ENCODE assay signal across 24 cellular contexts in genomic region chr11:32062540-32062939, GRCh38.
"Had no signal": no experiment of that assay in that cellular context is flagged by ENCODE, and none has a peak within 500 bp of the region (broad histone marks: within the 10 kb centered on the region; RNA-seq: fewer than 3 reads in every experiment).

No MANE protein-coding gene starts in this region.

- H3K9me3 Mint-ChIP-seq: memory B cell; natural killer cell treated with Interleukin-12 subunit alpha and Interleukin-12 subunit beta and Interleukin-15 and Interleukin-18, amount 100 ng/mL, for 72 hours; neural crest cell; stimulated activated effector memory CD8-positive, alpha-beta T cell treated with anti-CD3 and anti-CD28 coated beads, Interleukin-12 subunit alpha, Interleukin-12 subunit beta, amount 100 ng/mL, for 72 hours had no signal

- H3K4me3 Mint-ChIP-seq: memory B cell; naive B cell; natural killer cell treated with Interleukin-12 subunit alpha and Interleukin-12 subunit beta and Interleukin-15 and Interleukin-18, amount 100 ng/mL, for 72 hours; neural crest cell; stimulated activated effector memory CD8-positive, alpha-beta T cell treated with anti-CD3 and anti-CD28 coated beads, Interleukin-12 subunit alpha, Interleukin-12 subunit beta, amount 100 ng/mL, for 72 hours had no signal

- ATAC-seq: left lobe of liver; mucosa of descending colon; natural killer cell treated with Interleukin-12 subunit alpha and Interleukin-12 subunit beta and Interleukin-15 and Interleukin-18, amount 100 ng/mL, for 72 hours; pancreas; sciatic nerve; stimulated activated effector memory CD8-positive, alpha-beta T cell treated with anti-CD3 and anti-CD28 coated beads, Interleukin-12 subunit alpha, Interleukin-12 subunit beta, amount 100 ng/mL, for 72 hours had no signal

- H3K36me3 Mint-ChIP-seq: memory B cell; naive B cell; natural killer cell treated with Interleukin-12 subunit alpha and Interleukin-12 subunit beta and Interleukin-15 and Interleukin-18, amount 100 ng/mL, for 72 hours; stimulated activated effector memory CD8-positive, alpha-beta T cell treated with anti-CD3 and anti-CD28 coated beads, Interleukin-12 subunit alpha, Interleukin-12 subunit beta, amount 100 ng/mL, for 72 hours had no signal

- H3K27ac Mint-ChIP-seq: memory B cell; naive B cell; natural killer cell treated with Interleukin-12 subunit alpha and Interleukin-12 subunit beta and Interleukin-15 and Interleukin-18, amount 100 ng/mL, for 72 hours; stimulated activated effector memory CD8-positive, alpha-beta T cell treated with anti-CD3 and anti-CD28 coated beads, Interleukin-12 subunit alpha, Interleukin-12 subunit beta, amount 100 ng/mL, for 72 hours had no signal

- DNase-seq: effector CD4-positive, alpha-beta T cell; kidney; mucosa of descending colon; naive B cell; pancreas; stimulated activated CD4-positive, alpha-beta T cell treated with anti-CD3 and anti-CD28 coated beads, Interleukin-12 subunit alpha, Interleukin-12 subunit beta, amount 100 ng/mL, for 4 hours; stimulated activated CD4-positive, alpha-beta T cell treated with anti-CD3 and anti-CD28 coated beads, Interleukin-2, amount 100 ng/mL, for 24 hours; stimulated activated CD4-positive, alpha-beta T cell treated with anti-CD3 and anti-CD28 coated beads, Interleukin-4, amount 100 ng/mL, for 24 hours; stimulated activated naive CD4-positive, alpha-beta T cell treated with Interleukin-2 at 50 U/mL for 16 hours; substantia nigra; upper lobe of left lung had no signal

- H3K27me3 ChIP-seq: pancreas, right atrium auricular region, upper lobe of left lung had no signal

- H3K9me3 ChIP-seq: mucosa of descending colon, neutrophil, pancreas, right atrium auricular region, thoracic aorta, tibial nerve, upper lobe of left lung had no signal

- H3K4me3 ChIP-seq: dorsolateral prefrontal cortex, lung, mucosa of descending colon, pancreas, right atrium auricular region, smooth muscle cell, thoracic aorta, tibial nerve, upper lobe of left lung had no signal

- H3K4me1 Mint-ChIP-seq: memory B cell; naive B cell; stimulated activated effector memory CD8-positive, alpha-beta T cell treated with anti-CD3 and anti-CD28 coated beads, Interleukin-12 subunit alpha, Interleukin-12 subunit beta, amount 100 ng/mL, for 72 hours had no signal

- H3K36me3 ChIP-seq: neutrophil, pancreas, right atrium auricular region, thoracic aorta, tibial nerve, upper lobe of left lung had no signal

- H3K27ac ChIP-seq: neutrophil, pancreas, right atrium auricular region, thoracic aorta, tibial nerve, upper lobe of left lung had no signal

- H3K4me1 ChIP-seq: pancreas, right atrium auricular region, tibial nerve, upper lobe of left lung had no signal
